Comparison of ENCODE assay signal across 1 cellular context in the genomic region with DNA sequence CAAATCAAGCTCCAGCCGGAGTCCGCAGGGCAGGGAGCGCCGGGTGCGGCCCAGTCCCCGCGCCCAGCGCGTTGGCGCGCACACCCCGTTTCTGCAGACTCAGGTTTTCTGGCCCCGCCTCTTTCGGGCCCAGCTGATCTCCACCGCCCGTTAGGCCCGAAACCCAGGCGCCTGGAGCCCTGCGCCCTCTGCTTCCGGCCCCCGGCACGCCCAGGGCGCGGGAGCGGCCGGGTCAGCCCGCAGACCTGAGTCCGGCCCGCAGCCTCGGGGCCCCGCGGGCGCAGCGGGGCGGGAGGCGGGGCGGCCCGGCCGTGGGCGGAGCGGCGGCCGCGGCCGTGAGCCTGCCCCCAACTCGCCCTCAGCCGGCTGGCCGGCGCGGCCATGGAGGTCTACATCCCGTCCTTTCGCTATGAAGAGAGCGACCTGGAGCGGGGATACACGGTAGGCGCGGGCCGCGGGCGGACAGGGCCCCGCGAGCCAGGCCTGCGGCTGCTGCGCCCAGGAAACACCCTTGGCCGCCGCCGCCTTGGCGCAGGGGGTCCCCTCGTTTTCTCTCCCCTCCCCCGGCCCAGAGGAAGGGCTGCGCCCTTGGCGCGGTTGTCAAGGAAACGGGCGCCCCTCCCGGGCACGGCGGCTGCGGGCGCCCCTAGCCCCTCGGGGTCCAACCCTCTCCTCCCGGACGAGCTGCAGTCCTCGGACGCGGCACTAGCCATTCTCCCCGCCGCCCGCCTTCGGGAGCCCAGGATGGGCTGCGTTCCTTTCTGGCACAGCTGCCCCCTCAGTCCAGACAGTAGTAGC.
TF ChIP-seq lines count a peak whose summit lies in the region.

A gene with protein sequence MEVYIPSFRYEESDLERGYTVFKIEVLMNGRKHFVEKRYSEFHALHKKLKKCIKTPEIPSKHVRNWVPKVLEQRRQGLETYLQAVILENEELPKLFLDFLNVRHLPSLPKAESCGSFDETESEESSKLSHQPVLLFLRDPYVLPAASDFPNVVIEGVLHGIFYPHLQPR (plus strand): TSS at position 361 of the 798 bp plus-strand sequence. CDS start 21 bp downstream, at position 382.

TF ChIP-seq in SK-N-SH, 30 proteins besides CTCF, POLR2A, EP300 and RAD21 (continued from another document):
- peak; percentile 72 for TF ChIP-seq POLR2AphosphoS5 (IDR thresholded peaks at IDR 0.05; ENCODE audit: low read depth, low read length)
- 0 out of 2 replicates have a peak, but pooled peaks have one; percentile 23 for TF ChIP-seq MXI1 (IDR thresholded peaks at IDR 0.05; ENCODE audit: low read depth, low read length)
- TF ChIP-seq SIN3A (IDR thresholded peaks at IDR 0.05; ENCODE audit: borderline replicate concordance, low read depth, low read length): peak; percentile 45; the same call in 1 of the 2 replicates
- TF ChIP-seq, protein P1, sequence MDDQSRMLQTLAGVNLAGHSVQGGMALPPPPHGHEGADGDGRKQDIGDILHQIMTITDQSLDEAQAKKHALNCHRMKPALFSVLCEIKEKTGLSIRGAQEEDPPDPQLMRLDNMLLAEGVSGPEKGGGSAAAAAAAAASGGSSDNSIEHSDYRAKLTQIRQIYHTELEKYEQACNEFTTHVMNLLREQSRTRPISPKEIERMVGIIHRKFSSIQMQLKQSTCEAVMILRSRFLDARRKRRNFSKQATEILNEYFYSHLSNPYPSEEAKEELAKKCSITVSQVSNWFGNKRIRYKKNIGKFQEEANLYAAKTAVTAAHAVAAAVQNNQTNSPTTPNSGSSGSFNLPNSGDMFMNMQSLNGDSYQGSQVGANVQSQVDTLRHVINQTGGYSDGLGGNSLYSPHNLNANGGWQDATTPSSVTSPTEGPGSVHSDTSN (IDR thresholded peaks at IDR 0.05): 0 out of 2 replicates have a peak, but pooled peaks have one; percentile 13
- TF ChIP-seq GABPA (IDR thresholded peaks at IDR 0.05; ENCODE audit: low read depth): 0 out of 2 replicates have a peak, but pooled peaks have one; percentile 9
- no peak for TF ChIP-seq FOXM1 (IDR thresholded peaks at IDR 0.05; ENCODE audit: low read depth)
- TF ChIP-seq TEAD4 (IDR thresholded peaks at IDR 0.05; ENCODE audit: borderline replicate concordance, insufficient read depth): 0 out of 2 replicates have a peak, but pooled peaks have one; percentile 6
